21 cellular contexts compared by ENCODE assay signal in genomic region chr2:149902104-149902503, GRCh38.
DNase-seq lines count a peak whose midpoint lies in the region; ATAC-seq, FAIRE-seq and TF ChIP-seq lines count a peak whose summit lies in the region.
"Had no signal": no experiment of that assay in that cellular context is flagged by ENCODE, and none has a peak within 500 bp of the region (broad histone marks: within the 10 kb centered on the region; RNA-seq: fewer than 3 reads in every experiment).

No MANE protein-coding gene starts in this region.

- no peak overlapping the region for H3K27ac ChIP-seq in heart left ventricle
- no peak overlapping the region for H3K27ac ChIP-seq in left ventricle myocardium inferior (replicated peaks)
- no peak overlapping the region for H3K27ac ChIP-seq in right cardiac atrium (ENCODE audit: low read length)
- no peak overlapping the region for H3K27ac ChIP-seq in aorta (ENCODE audit: low read depth in 1 of 2, low read length in 2 of 2)
- H3K27ac ChIP-seq: pancreas, upper lobe of left lung had no signal

- H3K27me3 Mint-ChIP-seq in WTC11 (ENCODE audit: low read depth): no peaks in the 10 kb centered on the region
- H3K27me3 Mint-ChIP-seq: activated CD4-positive, alpha-beta memory T cell treated with anti-CD3 and anti-CD28 coated beads for 36 hours; naive B cell; stimulated activated naive CD8-positive, alpha-beta T cell treated with anti-CD3 and anti-CD28 coated beads, Interleukin-15, Interleukin-2, amounts not matched to agents 100 ng/mL and 50 ng/mL, for 24 hours had no signal

- no peaks in the 10 kb centered on the region for H3K9me3 ChIP-seq in heart left ventricle
- H3K9me3 ChIP-seq in left ventricle myocardium inferior (replicated peaks): no peaks in the 10 kb centered on the region
- H3K9me3 ChIP-seq in right cardiac atrium (ENCODE audit: control insufficient read depth, low read length): no peaks in the 10 kb centered on the region
- H3K9me3 ChIP-seq in aorta (ENCODE audit: control insufficient read depth, low read length): no peaks in the 10 kb centered on the region
- H3K9me3 ChIP-seq: pancreas, upper lobe of left lung had no signal

- no peak for TF ChIP-seq POLR2A in heart left ventricle (IDR thresholded peaks at IDR 0.05)
- TF ChIP-seq POLR2A in GM12891 (IDR thresholded peaks at IDR 0.05; ENCODE audit: low read depth, low read length): no peak

- peaks cover 4% of the 10 kb centered on the region; the same call in 1 of the 2 replicates for H3K9me3 Mint-ChIP-seq in WTC11

- H3K4me1 Mint-ChIP-seq in WTC11: peaks cover 26% of the 10 kb centered on the region
- H3K4me1 Mint-ChIP-seq: naive B cell had no signal

- ATAC-seq in heart left ventricle (peak in 2 of 4 donors; percentile 34 to 42), WTC11 (no peak), right cardiac atrium (peak in 1 of 2 donors; percentile 54), aorta (ENCODE audit: low FRiP score) (peak; percentile 62), HG02623 (IDR thresholded peaks at IDR 0.05; ENCODE audit: unreplicated experiment) (no peak)
- no peak for ATAC-seq in activated CD4-positive, CD25-positive, alpha-beta regulatory T cell treated with anti-CD3 and anti-CD28 coated beads, Interleukin-2, amount 50 U/mL, for 24 hours
- ATAC-seq: pancreas had no signal

- TF ChIP-seq CTCF in heart left ventricle (IDR thresholded peaks at IDR 0.05) (no peak), left ventricle myocardium inferior (IDR thresholded peaks at IDR 0.05; ENCODE audit: borderline replicate concordance) (no peak), WTC11 (IDR thresholded peaks at IDR 0.05) (no peak)

- no peaks in the 10 kb centered on the region for H3K36me3 Mint-ChIP-seq in WTC11
- H3K36me3 Mint-ChIP-seq: activated CD4-positive, alpha-beta memory T cell treated with anti-CD3 and anti-CD28 coated beads for 36 hours; naive B cell had no signal

- no peaks in the 10 kb centered on the region for H3K4me1 ChIP-seq in heart left ventricle
- no peaks in the 10 kb centered on the region for H3K4me1 ChIP-seq in left ventricle myocardium inferior
- H3K4me1 ChIP-seq in right cardiac atrium (ENCODE audit: control insufficient read depth, insufficient read depth, low read length): no peaks in the 10 kb centered on the region
- peaks cover 0 to 5% of the 10 kb centered on the region in 2 donors for H3K4me1 ChIP-seq in aorta (ENCODE audit: control insufficient read depth in 1 of 2, insufficient read depth in 2 of 2, low read length in 2 of 2)
- H3K4me1 ChIP-seq: pancreas, upper lobe of left lung had no signal

- H3K4me3 ChIP-seq in heart left ventricle (no peak overlapping the region), left ventricle myocardium inferior (no peak overlapping the region), right cardiac atrium (ENCODE audit: low read length) (no peak overlapping the region), aorta (ENCODE audit: low read length in 2 of 2) (no peak overlapping the region)
- H3K4me3 ChIP-seq: pancreas, upper lobe of left lung had no signal

- 59 to 81% (median 71%) methylated on average over 4 of the region's 4 CpGs for WGBS in heart left ventricle, 4 donors
- 53% methylated on average over 4 of the region's 4 CpGs for WGBS in right cardiac atrium
- WGBS in aorta, 2 donors: 4 to 5% methylated on average over 4 of the region's 4 CpGs

- no peak overlapping the region for H3K27ac Mint-ChIP-seq in WTC11
- H3K27ac Mint-ChIP-seq: activated CD4-positive, alpha-beta memory T cell treated with anti-CD3 and anti-CD28 coated beads for 36 hours; naive B cell; stimulated activated naive CD8-positive, alpha-beta T cell treated with anti-CD3 and anti-CD28 coated beads, Interleukin-15, Interleukin-2, amounts not matched to agents 100 ng/mL and 50 ng/mL, for 24 hours had no signal

- H3K36me3 ChIP-seq in heart left ventricle (no peaks in the 10 kb centered on the region), left ventricle myocardium inferior (no peaks in the 10 kb centered on the region), aorta (ENCODE audit: control insufficient read depth in 1 of 2, insufficient read depth in 2 of 2, low read length in 1 of 2) (no peaks in the 10 kb centered on the region)
- H3K36me3 ChIP-seq: pancreas, upper lobe of left lung had no signal

- DNase-seq in heart left ventricle (peak in 3 of 5 donors; percentile 12 to 31 (median 31)), left ventricle myocardium inferior (no peak), WTC11 (ENCODE audit: low spot score) (no peak), right cardiac atrium (peak; percentile 70 to 72 (median 72)), aorta (peak; percentile 83 to 84), GM12891 (ENCODE audit: insufficient read length, low spot score) (no peak)
- DNase-seq: activated CD4-positive, alpha-beta memory T cell treated with anti-CD3 and anti-CD28 coated beads for 36 hours; activated naive CD4-positive, alpha-beta T cell; activated T-cell treated with anti-CD3 and anti-CD28 coated beads for 4 hours; DMS 273 treated with DMSO at 0.1 percent for 48 hours; effector memory CD4-positive, alpha-beta T cell; KG1; naive B cell; NCI-H526 treated with DMSO at 0.1 percent for 48 hours; pancreas; small intestine; stimulated activated CD4-positive, alpha-beta T cell treated with anti-CD3 and anti-CD28 coated beads, Interleukin-2, amount 100 ng/mL, for 48 hours had no signal

- POLR2A ChIA-PET in WTC11 (lab: Charles Lee): no interaction called here

- H3K27me3 ChIP-seq in heart left ventricle: no peaks in the 10 kb centered on the region
- no peaks in the 10 kb centered on the region for H3K27me3 ChIP-seq in left ventricle myocardium inferior (ENCODE audit: low read depth)
- H3K27me3 ChIP-seq in right cardiac atrium (ENCODE audit: control insufficient read depth, insufficient read depth): no peaks in the 10 kb centered on the region
- no peaks in the 10 kb centered on the region for H3K27me3 ChIP-seq in aorta (ENCODE audit: control insufficient read depth in 1 of 2, insufficient read depth in 2 of 2, low read length in 1 of 2)
- H3K27me3 ChIP-seq: pancreas, upper lobe of left lung had no signal

- no peak overlapping the region for H3K4me3 Mint-ChIP-seq in WTC11
- H3K4me3 Mint-ChIP-seq: activated CD4-positive, alpha-beta memory T cell treated with anti-CD3 and anti-CD28 coated beads for 36 hours; naive B cell; stimulated activated naive CD8-positive, alpha-beta T cell treated with anti-CD3 and anti-CD28 coated beads, Interleukin-15, Interleukin-2, amounts not matched to agents 100 ng/mL and 50 ng/mL, for 24 hours had no signal

- CTCF ChIA-PET in WTC11 (lab: Charles Lee): no interaction called here

- no peak for FAIRE-seq in GM12891 (lab: Jason Lieb, UNC)
- FAIRE-seq: pancreas, small intestine had no signal

- intact Hi-C loops in heart left ventricle (cut with DNase I) (no loop called here), left ventricle myocardium inferior (cut with micrococcal nuclease) (no loop called here), right cardiac atrium (cut with DNase I) (no loop called here), aorta (cut with DNase I) (no loop called here)

TF ChIP-seq in WTC11, 78 proteins besides CTCF, POLR2A, EP300 and RAD21:
- no peak for TF ChIP-seq ZNF512 (CRISPR knock-in tag; IDR thresholded peaks at IDR 0.05; ENCODE audit: borderline replicate concordance)
- TF ChIP-seq ZNF263 (CRISPR knock-in tag; IDR thresholded peaks at IDR 0.05; ENCODE audit: low read depth): 0 out of 2 replicates have a peak, but pooled peaks have one; percentile 22
TF ChIP-seq in WTC11: peak in this region for 1.

TF ChIP-seq in GM12891, 5 proteins besides CTCF, POLR2A, EP300 and RAD21:
- TF ChIP-seq PAX5 (IDR thresholded peaks at IDR 0.05; ENCODE audit: insufficient read depth, low read length, severe bottlenecking): no peak
- no peak for TF ChIP-seq SPI1 (IDR thresholded peaks at IDR 0.05; ENCODE audit: low read depth, low read length)
- TF ChIP-seq POLR2AphosphoS5 (IDR thresholded peaks at IDR 0.05; ENCODE audit: low read depth, low read length): no peak
- no peak for TF ChIP-seq POU2F2 (IDR thresholded peaks at IDR 0.05; ENCODE audit: low read depth, low read length)
- no peak for TF ChIP-seq TAF1 (IDR thresholded peaks at IDR 0.05; ENCODE audit: low read depth, low read length)

Comparison
In these comparisons a context has a peak if more than half of its experiments do, and no peak if none do; other contexts are left out.
1. DNase-seq: peak in heart left ventricle (3 of 5), right cardiac atrium (3 of 3) and aorta (2 of 2); none in left ventricle myocardium inferior (single experiment), WTC11 (single experiment) and GM12891 (single experiment).